In the genomic region with DNA sequence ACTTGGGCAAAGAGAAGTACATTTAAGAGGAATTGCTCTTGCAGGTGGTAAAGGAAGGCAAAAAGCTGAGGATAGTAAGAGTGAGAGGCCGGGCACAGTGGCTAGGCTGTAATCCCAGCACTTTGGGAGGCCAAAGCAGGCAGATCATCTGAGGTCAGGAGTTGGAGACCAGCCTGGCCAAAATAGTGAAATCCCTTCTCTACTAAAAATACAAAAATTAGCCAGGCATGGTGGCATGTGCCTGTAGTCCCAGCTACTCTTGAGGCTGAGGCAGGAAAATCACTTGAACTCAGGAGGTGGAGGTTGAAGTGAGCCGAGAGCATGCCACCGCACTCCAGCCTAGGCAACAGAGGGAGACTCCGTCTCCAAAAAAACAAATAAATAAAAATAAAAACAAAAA, we compare ENCODE assay signal across 4 cellular contexts. TPM values are rescaled to one million over a fixed set of nuclear protein-coding genes. Genes with fewer than 3 reads are reported as not detected.
"Had no signal": no experiment of that assay in that cellular context is flagged by ENCODE, and none has a peak within 500 bp of the region (broad histone marks: within the 10 kb centered on the region; RNA-seq: fewer than 3 reads in every experiment).

No MANE protein-coding gene starts in this region.

RNA-seq across cellular contexts. Expression of gene FOXN1, which starts 16.1 kb away (rescaled TPM):
- total RNA-seq: LHCN-M2, M059J, MCF 10A, NCI-H460 had no signal

RNA-seq across cellular contexts. Expression of gene SLC13A2, which starts 48.8 kb away (rescaled TPM):
- total RNA-seq: LHCN-M2, M059J, MCF 10A, NCI-H460 had no signal
